12 cellular contexts compared by ENCODE assay signal in the genomic region with DNA sequence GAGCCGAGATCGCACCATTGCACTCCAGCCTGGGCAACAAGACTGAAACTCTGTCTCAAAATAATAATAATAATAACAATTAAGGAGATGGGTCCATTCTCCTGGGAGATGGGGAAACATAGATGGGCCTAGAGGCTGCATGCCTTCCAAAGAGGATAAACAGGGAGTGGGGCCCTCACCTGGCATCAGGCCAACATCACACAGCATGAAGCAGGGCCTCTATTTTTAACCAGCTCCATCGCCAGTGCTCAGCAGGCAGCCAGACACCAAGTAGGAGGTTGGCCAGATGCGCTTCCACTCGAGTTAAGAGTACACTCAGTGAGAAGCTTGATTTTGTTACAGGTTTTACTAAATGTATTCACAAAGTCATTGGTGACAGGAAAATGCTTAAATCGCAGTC.
DNase-seq lines count a peak whose midpoint lies in the region; ATAC-seq and TF ChIP-seq lines count a peak whose summit lies in the region.
"Had no signal": no experiment of that assay in that cellular context is flagged by ENCODE, and none has a peak within 500 bp of the region (broad histone marks: within the 10 kb centered on the region; RNA-seq: fewer than 3 reads in every experiment).

No MANE protein-coding gene starts in this region.

- POLR2A ChIA-PET in HEK293 (lab: Yijun Ruan, JAX): no interaction called here

- H3K27me3 ChIP-seq in left lung: peaks cover 3 to 11% of the 10 kb centered on the region in 2 donors

- TF ChIP-seq CTCF in HEK293 (tag by site-specific recombination; IDR thresholded peaks at IDR 0.05) (no peak), left lung (IDR thresholded peaks at IDR 0.05) (no peak)

- H3K9me3 ChIP-seq in HEK293 (ENCODE audit: control insufficient read depth, insufficient read depth, low read depth, low read length) (no peaks in the 10 kb centered on the region), left lung (no peaks in the 10 kb centered on the region)
- H3K9me3 ChIP-seq: Caco-2 had no signal

- H3K4me3 ChIP-seq in HEK293 (ENCODE audit: low read depth, low read length): no peak overlapping the region
- H3K4me3 ChIP-seq in left lung: no peak overlapping the region
- H3K4me3 ChIP-seq: GM23338 had no signal

- DNase-seq in NCI-H524 (lab: John Stamatoyannopoulos, UW) (peak; percentile 16 to 47), NCI-H524 treated with DMSO at 0.1 percent for 48 hours (lab: John Stamatoyannopoulos, UW) (no peak), NCI-H345 treated with DMSO at 0.1 percent for 48 hours (lab: John Stamatoyannopoulos, UW; ENCODE audit: unreplicated experiment) (peak; percentile 73), left lung (no peak), NCI-H226 (no peak), GM19240 (ENCODE audit: insufficient read length, low spot score) (no peak)
- DNase-seq: Caco-2; CD4-positive, alpha-beta T cell; HCEC 1CT had no signal

- CTCF ChIA-PET in HEK293 (lab: Yijun Ruan, JAX): interaction anchor here (1.0 kb wide), 1 partner anchor 80 kb away, joined by 5 read pairs; no protein-coding TSS in a partner anchor

- peak; percentile 22 for ATAC-seq in left lung
- ATAC-seq: GM23338 had no signal

- intact Hi-C loops in left lung (cut with DNase I): no loop called here

- H3K27ac ChIP-seq in HEK293 (ENCODE audit: extremely low read depth, low read depth, low read length) (no peak overlapping the region), left lung (peak overlapping the region in 1 of 2 donors; percentile 66)
- H3K27ac ChIP-seq: C4-2B had no signal

- H3K36me3 ChIP-seq in HEK293 (ENCODE audit: control insufficient read depth in 2 of 2, insufficient read depth in 1 of 2, low read length in 2 of 2) (no peaks in the 10 kb centered on the region), left lung (no peaks in the 10 kb centered on the region)

- peaks cover 13% of the 10 kb centered on the region for H3K4me1 ChIP-seq in HEK293 (ENCODE audit: control insufficient read depth, insufficient read depth, low read length)
- peaks cover 6 to 21% of the 10 kb centered on the region in 2 donors for H3K4me1 ChIP-seq in left lung
- H3K4me1 ChIP-seq: Caco-2 had no signal

TF ChIP-seq in HEK293, 187 proteins besides CTCF, POLR2A, EP300 and RAD21:
- TF ChIP-seq ZNF354C (tag by site-specific recombination; IDR thresholded peaks at IDR 0.05; ENCODE audit: borderline replicate concordance, low read depth) (no peak), KLF10 (tag by site-specific recombination; IDR thresholded peaks at IDR 0.05) (no peak), ZNF19 (tag by site-specific recombination; IDR thresholded peaks at IDR 0.05; ENCODE audit: low read depth) (no peak), ZIC2 (tag by site-specific recombination; IDR thresholded peaks at IDR 0.05) (peak; percentile 31; the same call in 1 of the 2 replicates), SCRT2 (tag by site-specific recombination; IDR thresholded peaks at IDR 0.05) (no peak), ZNF623 (tag by site-specific recombination; IDR thresholded peaks at IDR 0.05) (no peak), ZNF677 (tag by site-specific recombination; IDR thresholded peaks at IDR 0.05) (no peak), ZNF660 (tag by site-specific recombination; IDR thresholded peaks at IDR 0.05) (0 out of 2 replicates have a peak, but pooled peaks have one; percentile 38), ZNF544 (tag by site-specific recombination; IDR thresholded peaks at IDR 0.05) (no peak), ZNF692 (tag by site-specific recombination; IDR thresholded peaks at IDR 0.05) (peak; percentile 81), ZFP69B (tag by site-specific recombination; IDR thresholded peaks at IDR 0.05) (peak; percentile 48; the same call in 1 of the 2 replicates)
- TF ChIP-seq, protein P1, sequence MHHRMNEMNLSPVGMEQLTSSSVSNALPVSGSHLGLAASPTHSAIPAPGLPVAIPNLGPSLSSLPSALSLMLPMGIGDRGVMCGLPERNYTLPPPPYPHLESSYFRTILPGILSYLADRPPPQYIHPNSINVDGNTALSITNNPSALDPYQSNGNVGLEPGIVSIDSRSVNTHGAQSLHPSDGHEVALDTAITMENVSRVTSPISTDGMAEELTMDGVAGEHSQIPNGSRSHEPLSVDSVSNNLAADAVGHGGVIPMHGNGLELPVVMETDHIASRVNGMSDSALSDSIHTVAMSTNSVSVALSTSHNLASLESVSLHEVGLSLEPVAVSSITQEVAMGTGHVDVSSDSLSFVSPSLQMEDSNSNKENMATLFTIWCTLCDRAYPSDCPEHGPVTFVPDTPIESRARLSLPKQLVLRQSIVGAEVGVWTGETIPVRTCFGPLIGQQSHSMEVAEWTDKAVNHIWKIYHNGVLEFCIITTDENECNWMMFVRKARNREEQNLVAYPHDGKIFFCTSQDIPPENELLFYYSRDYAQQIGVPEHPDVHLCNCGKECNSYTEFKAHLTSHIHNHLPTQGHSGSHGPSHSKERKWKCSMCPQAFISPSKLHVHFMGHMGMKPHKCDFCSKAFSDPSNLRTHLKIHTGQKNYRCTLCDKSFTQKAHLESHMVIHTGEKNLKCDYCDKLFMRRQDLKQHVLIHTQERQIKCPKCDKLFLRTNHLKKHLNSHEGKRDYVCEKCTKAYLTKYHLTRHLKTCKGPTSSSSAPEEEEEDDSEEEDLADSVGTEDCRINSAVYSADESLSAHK (tag by site-specific recombination; IDR thresholded peaks at IDR 0.05): no peak
TF ChIP-seq in HEK293: peak in this region for 4.

Comparison
In these comparisons a context has a peak if more than half of its experiments do, and no peak if none do; other contexts are left out.
1. DNase-seq: peak in NCI-H524 (2 of 2) and NCI-H345 treated with DMSO at 0.1 percent for 48 hours (single experiment); none in NCI-H524 treated with DMSO at 0.1 percent for 48 hours (single experiment), left lung (0 of 2), NCI-H226 (single experiment) and GM19240 (single experiment).